Comparison of ENCODE assay signal across 8 cellular contexts in the genomic region with DNA sequence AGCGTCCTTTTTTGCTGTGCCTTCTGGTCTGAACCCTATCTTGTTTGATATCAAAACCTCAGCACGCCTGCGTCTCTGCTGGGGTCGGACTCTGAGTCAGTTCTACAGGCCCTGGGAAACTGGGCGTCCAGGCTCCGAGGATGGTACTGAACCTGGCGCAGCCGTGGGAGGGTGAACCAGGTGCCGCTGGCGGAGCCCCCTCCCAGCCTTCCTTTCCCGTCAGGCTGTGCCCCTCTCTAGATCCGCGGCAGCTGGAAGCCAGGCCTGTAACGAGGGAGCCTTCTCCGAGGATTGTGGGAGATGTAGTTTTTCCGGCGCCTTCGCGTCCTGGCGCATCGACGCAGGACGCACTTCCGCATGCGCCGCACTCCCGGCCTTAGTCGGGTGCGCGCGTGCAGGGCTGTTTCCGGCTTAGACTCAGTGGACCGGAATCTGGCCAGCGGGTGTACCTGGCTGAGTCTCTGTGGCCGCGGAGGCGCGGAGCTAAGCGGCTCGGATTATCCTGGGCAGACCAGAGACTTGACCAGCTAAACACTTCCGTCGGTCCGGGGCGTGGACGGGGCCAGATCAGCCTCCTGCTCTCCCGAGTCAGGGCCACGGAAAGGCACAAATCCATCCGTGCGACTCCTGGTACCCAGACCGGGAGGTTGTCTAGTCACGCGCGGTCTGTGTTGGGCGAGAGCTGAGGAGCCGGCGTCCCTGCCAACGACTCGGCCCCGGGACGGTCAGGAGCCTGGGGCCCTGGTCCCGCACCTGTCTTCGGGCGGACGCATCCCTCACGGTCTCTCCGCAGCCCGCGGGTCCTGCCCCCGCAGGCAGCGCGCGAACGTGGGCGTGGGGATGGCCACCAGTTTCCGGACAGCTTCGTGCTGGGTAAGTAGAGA. TPM values are rescaled to one million over a fixed set of nuclear protein-coding genes. Genes with fewer than 3 reads are reported as not detected.
DNase-seq lines count a peak whose midpoint lies in the region; ATAC-seq and TF ChIP-seq lines count a peak whose summit lies in the region.

A gene with protein sequence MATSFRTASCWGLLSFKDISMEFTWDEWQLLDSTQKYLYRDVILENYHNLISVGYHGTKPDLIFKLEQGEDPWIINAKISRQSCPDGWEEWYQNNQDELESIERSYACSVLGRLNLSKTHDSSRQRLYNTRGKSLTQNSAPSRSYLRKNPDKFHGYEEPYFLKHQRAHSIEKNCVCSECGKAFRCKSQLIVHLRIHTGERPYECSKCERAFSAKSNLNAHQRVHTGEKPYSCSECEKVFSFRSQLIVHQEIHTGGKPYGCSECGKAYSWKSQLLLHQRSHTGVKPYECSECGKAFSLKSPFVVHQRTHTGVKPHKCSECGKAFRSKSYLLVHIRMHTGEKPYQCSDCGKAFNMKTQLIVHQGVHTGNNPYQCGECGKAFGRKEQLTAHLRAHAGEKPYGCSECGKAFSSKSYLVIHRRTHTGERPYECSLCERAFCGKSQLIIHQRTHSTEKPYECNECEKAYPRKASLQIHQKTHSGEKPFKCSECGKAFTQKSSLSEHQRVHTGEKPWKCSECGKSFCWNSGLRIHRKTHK (plus strand): TSS at position 367 of the 884 bp plus-strand sequence. CDS start 474 bp downstream, at position 841.

- peaks cover 62% of the 10 kb centered on the region for H3K9me3 Mint-ChIP-seq in activated T-helper 2 cell treated with anti-CD3 and anti-CD28 coated beads, Interferon-gamma antibody, Interleukin-2, Interleukin-4, amounts not matched to agents 10 μg/mL and 5 μg/mL and 100 μg/mL, durations not matched to agents 14 hours and 24 hours and 36 hours
- H3K9me3 Mint-ChIP-seq in natural killer cell, result peaks cover 0 to 3% of the 10 kb centered on the region in 2 donors

- no peak for TF ChIP-seq CTCF in RWPE2 (IDR thresholded peaks at IDR 0.05; ENCODE audit: poor library complexity, severe bottlenecking)
- no peak for TF ChIP-seq CTCF in natural killer cell (IDR thresholded peaks at IDR 0.05)

- intact Hi-C loops in activated T-helper 2 cell treated with anti-CD3 and anti-CD28 coated beads, Interferon-gamma antibody, Interleukin-2, Interleukin-4, amounts not matched to agents 10 μg/mL and 5 μg/mL and 100 μg/mL, durations not matched to agents 14 hours and 24 hours and 36 hours (cut with micrococcal nuclease), result loop anchor here (1.0 kb wide), 7 partner anchors 30 to 195 kb away; a partner anchor contains a TSS
- intact Hi-C loops in natural killer cell (cut with micrococcal nuclease), result loop anchor here (1.0 to 2.0 kb wide), 6 partner anchors 30 to 195 kb away; a partner anchor contains a TSS

- peak within 1 kb of the TSS; percentile 90 for H3K27ac Mint-ChIP-seq in activated T-helper 2 cell treated with anti-CD3 and anti-CD28 coated beads, Interferon-gamma antibody, Interleukin-2, Interleukin-4, amounts not matched to agents 10 μg/mL and 5 μg/mL and 100 μg/mL, durations not matched to agents 14 hours and 24 hours and 36 hours
- H3K27ac Mint-ChIP-seq in natural killer cell, result peak within 1 kb of the TSS; percentile 95 to 96

- no peaks in the 10 kb centered on the region for H3K4me1 ChIP-seq in RWPE2 (ENCODE audit: insufficient read depth, poor library complexity, severe bottlenecking)

- H3K4me3 Mint-ChIP-seq in activated T-helper 2 cell treated with anti-CD3 and anti-CD28 coated beads, Interferon-gamma antibody, Interleukin-2, Interleukin-4, amounts not matched to agents 10 μg/mL and 5 μg/mL and 100 μg/mL, durations not matched to agents 14 hours and 24 hours and 36 hours (ENCODE audit: low read depth), result peak within 1 kb of the TSS; percentile 89
- peak within 1 kb of the TSS; percentile 92 for H3K4me3 Mint-ChIP-seq in natural killer cell

- no peaks in the 10 kb centered on the region for H3K27me3 ChIP-seq in RWPE2 (ENCODE audit: insufficient read depth, poor library complexity, severe bottlenecking)

- no peaks in the 10 kb centered on the region for H3K27me3 Mint-ChIP-seq in activated T-helper 2 cell treated with anti-CD3 and anti-CD28 coated beads, Interferon-gamma antibody, Interleukin-2, Interleukin-4, amounts not matched to agents 10 μg/mL and 5 μg/mL and 100 μg/mL, durations not matched to agents 14 hours and 24 hours and 36 hours (ENCODE audit: low read depth)
- H3K27me3 Mint-ChIP-seq in natural killer cell (ENCODE audit: low read depth in 2 of 2), result peaks cover 3 to 17% of the 10 kb centered on the region in 2 donors

- ATAC-seq in RWPE2 (ENCODE audit: low read depth) (peak; percentile 98), natural killer cell (peak; percentile 96 to 99 (median 98))

- DNase-seq in EH (ENCODE audit: low read depth), result peak; percentile 92
- peak; percentile 86 for DNase-seq in H4 (ENCODE audit: low spot score)
- DNase-seq in LoVo (ENCODE audit: low spot score), result peak; percentile 85
- DNase-seq in RWPE2 (ENCODE audit: low spot score), result peak; percentile 82
- DNase-seq in activated T-helper 2 cell treated with anti-CD3 and anti-CD28 coated beads, Interferon-gamma antibody, Interleukin-2, Interleukin-4, amounts not matched to agents 10 μg/mL and 5 μg/mL and 100 μg/mL, durations not matched to agents 14 hours and 24 hours and 36 hours (ENCODE audit: low spot score), result peak; percentile 84
- peak; percentile 87 for DNase-seq in fibroblast of peridontal ligament (ENCODE audit: extremely low read depth)
- peak; percentile 80 for DNase-seq in natural killer cell
- DNase-seq in stimulated activated naive CD4-positive, alpha-beta T cell treated with Interleukin-2 at 50 U/mL for 16 hours (lab: John Stamatoyannopoulos, UW), result peak; percentile 88

- peak within 1 kb of the TSS; percentile 82 for H3K4me3 ChIP-seq in RWPE2 (ENCODE audit: severe bottlenecking)

- H3K4me1 Mint-ChIP-seq in activated T-helper 2 cell treated with anti-CD3 and anti-CD28 coated beads, Interferon-gamma antibody, Interleukin-2, Interleukin-4, amounts not matched to agents 10 μg/mL and 5 μg/mL and 100 μg/mL, durations not matched to agents 14 hours and 24 hours and 36 hours (ENCODE audit: low read depth), result peaks cover 16% of the 10 kb centered on the region
- peaks cover 28 to 34% of the 10 kb centered on the region in 2 donors for H3K4me1 Mint-ChIP-seq in natural killer cell

- peaks cover 5% of the 10 kb centered on the region for H3K9me3 ChIP-seq in RWPE2 (ENCODE audit: severe bottlenecking)

- H3K27ac ChIP-seq in RWPE2 (ENCODE audit: poor library complexity, severe bottlenecking), result peak within 1 kb of the TSS; percentile 39

- H3K36me3 Mint-ChIP-seq in activated T-helper 2 cell treated with anti-CD3 and anti-CD28 coated beads, Interferon-gamma antibody, Interleukin-2, Interleukin-4, amounts not matched to agents 10 μg/mL and 5 μg/mL and 100 μg/mL, durations not matched to agents 14 hours and 24 hours and 36 hours (ENCODE audit: low read depth), result peaks cover 51% of the 10 kb centered on the region
- H3K36me3 Mint-ChIP-seq in natural killer cell, result peaks cover 6% of the 10 kb centered on the region

- H3K36me3 ChIP-seq in RWPE2 (ENCODE audit: low read depth), result peaks cover 20% of the 10 kb centered on the region

RNA-seq across cellular contexts. Expression of the gene that starts here (rescaled TPM):
- 4.1 TPM in 2 replicates for total RNA-seq in H4 (2014; rRNA removed; shearing (Covaris generic))
- total RNA-seq in activated T-helper 2 cell treated with anti-CD3 and anti-CD28 coated beads, Interferon-gamma antibody, Interleukin-2, Interleukin-4, amounts not matched to agents 10 μg/mL and 5 μg/mL and 100 μg/mL, durations not matched to agents 14 hours and 24 hours and 36 hours, result 15.2 and 17.1 TPM in 2 replicates
- 10 to 100 TPM; 38.7 to 45.1 (median 43.0) TPM for total RNA-seq in natural killer cell

Comparison
In these comparisons a context has a peak if more than half of its experiments do, and no peak if none do; other contexts are left out.
1. Peak in every context shown above with its lines: DNase-seq, ATAC-seq, H3K4me3 ChIP-seq and H3K27ac ChIP-seq.